In genomic region chr16:11914759-11915643, GRCh38 we compare ENCODE assay signal across 9 cellular contexts. TPM values are rescaled to one million over a fixed set of nuclear protein-coding genes. Genes with fewer than 3 reads are reported as not detected.
DNase-seq lines count a peak whose midpoint lies in the region; ATAC-seq, FAIRE-seq and TF ChIP-seq lines count a peak whose summit lies in the region.
"Had no signal": no experiment of that assay in that cellular context is flagged by ENCODE, and none has a peak within 500 bp of the region (broad histone marks: within the 10 kb centered on the region; RNA-seq: fewer than 3 reads in every experiment).

No MANE protein-coding gene starts in this region.

- H3K9me3 ChIP-seq in DND-41 (ENCODE audit: insufficient read depth, low read length, severe bottlenecking), result no peaks in the 10 kb centered on the region

- H3K9me3 Mint-ChIP-seq in WTC11 (no peaks in the 10 kb centered on the region), chondrocyte (ENCODE audit: low read depth) (no peaks in the 10 kb centered on the region)

- peak overlapping the region; percentile 46 for H2AFZ ChIP-seq in DND-41 (ENCODE audit: low read depth, low read length)

- peak overlapping the region; percentile 17 to 67 for H3K4me3 ChIP-seq in DND-41 (ENCODE audit: low read depth in 1 of 2, low read length in 2 of 2)

- peak overlapping the region; percentile 44 for H3K27ac Mint-ChIP-seq in WTC11
- peak overlapping the region; percentile 84 for H3K27ac Mint-ChIP-seq in chondrocyte (ENCODE audit: unreplicated experiment)

- ATAC-seq in DND-41 (ENCODE audit: insufficient read depth, low read depth) (no peak; the same call in 2 of the 3 replicates), GM21390 (IDR thresholded peaks at IDR 0.05; ENCODE audit: unreplicated experiment) (peak; percentile 27), WTC11 (no peak)

- H3K4me1 Mint-ChIP-seq in WTC11 (peaks cover 37% of the 10 kb centered on the region), chondrocyte (ENCODE audit: low read depth) (peaks cover 42% of the 10 kb centered on the region)

- H3K27me3 ChIP-seq in DND-41 (ENCODE audit: insufficient read depth, low read length, poor library complexity), result peaks cover 1% of the 10 kb centered on the region

- H3K27me3 Mint-ChIP-seq in WTC11 (ENCODE audit: low read depth), result no peaks in the 10 kb centered on the region; the same call in 1 of the 2 replicates
- no peaks in the 10 kb centered on the region for H3K27me3 Mint-ChIP-seq in chondrocyte (ENCODE audit: low read depth)

- peaks cover 18% of the 10 kb centered on the region; the same call in 1 of the 2 replicates for H3K36me3 ChIP-seq in DND-41 (ENCODE audit: insufficient read depth, low read length)

- peak overlapping the region; percentile 75 for H3K4me2 ChIP-seq in DND-41 (ENCODE audit: insufficient read depth, low read length)

- H3K4me3 Mint-ChIP-seq in WTC11 (peak overlapping the region; percentile 94), chondrocyte (ENCODE audit: unreplicated experiment) (peak overlapping the region; percentile 92)

- H3K27ac ChIP-seq in DND-41 (ENCODE audit: low read length), result peak overlapping the region; percentile 68

- H3K9ac ChIP-seq in DND-41 (ENCODE audit: low read depth, low read length), result peak overlapping the region; percentile 68

- no peak for FAIRE-seq in HTR-8/SVneo (lab: Jason Lieb, UNC)
- FAIRE-seq: colon had no signal

- POLR2A ChIA-PET in WTC11 (lab: Charles Lee), result no interaction called here

- peaks cover 33% of the 10 kb centered on the region for H3K4me1 ChIP-seq in DND-41 (ENCODE audit: insufficient read depth, low read length)

- CTCF ChIA-PET in WTC11 (lab: Charles Lee), result no interaction called here

- H3K36me3 Mint-ChIP-seq in WTC11, result peaks cover 2% of the 10 kb centered on the region; the same call in 1 of the 2 replicates
- H3K36me3 Mint-ChIP-seq in chondrocyte (ENCODE audit: low read depth), result no peaks in the 10 kb centered on the region

- peak; percentile 53 for DNase-seq in DND-41
- peak; percentile 25 for DNase-seq in HTR-8/SVneo (ENCODE audit: insufficient read length, low spot score)
- peak; percentile 22 for DNase-seq in WTC11 (ENCODE audit: low spot score)
- DNase-seq in chondrocyte (ENCODE audit: low spot score), result no peak
- peak; percentile 54 for DNase-seq in left kidney (ENCODE audit: low read depth, low spot score)
- DNase-seq in stimulated activated CD4-positive, alpha-beta T cell treated with anti-CD3 and anti-CD28 coated beads, Interleukin-2, amount 100 ng/mL, for 24 hours, result peak; percentile 46 to 51
- DNase-seq in DMS153 treated with DMSO at 0.1 percent for 48 hours (lab: John Stamatoyannopoulos, UW; ENCODE audit: unreplicated experiment), result no peak

- TF ChIP-seq CTCF in DND-41 (IDR thresholded peaks at IDR 0.05; ENCODE audit: borderline replicate concordance, extremely low read depth, low read length, poor library complexity, severe bottlenecking), result no peak
- TF ChIP-seq CTCF in WTC11 (IDR thresholded peaks at IDR 0.05), result no peak
- peak; percentile 41 for TF ChIP-seq CTCF in chondrocyte (IDR thresholded peaks at IDR 0.05)

- H4K20me1 ChIP-seq in DND-41 (ENCODE audit: insufficient read depth, low read length), result peaks cover 41% of the 10 kb centered on the region

- H3K79me2 ChIP-seq in DND-41 (ENCODE audit: insufficient read depth, low read length), result peaks cover 57% of the 10 kb centered on the region

TF ChIP-seq in WTC11, 78 proteins besides CTCF, POLR2A, EP300 and RAD21:
- TF ChIP-seq FOXP4 (CRISPR knock-in tag; IDR thresholded peaks at IDR 0.05) (0 out of 2 replicates have a peak, but pooled peaks have one; percentile 26), TP53 (CRISPR knock-in tag; IDR thresholded peaks at IDR 0.05) (peak; percentile 79; the same call in 1 of the 2 replicates), PRDM15 (CRISPR knock-in tag; IDR thresholded peaks at IDR 0.05) (0 out of 2 replicates have a peak, but pooled peaks have one; percentile 34), NFATC4 (CRISPR knock-in tag; IDR thresholded peaks at IDR 0.05) (no peak), E2F5 (CRISPR knock-in tag; IDR thresholded peaks at IDR 0.05) (0 out of 2 replicates have a peak, but pooled peaks have one; percentile 13), NR2C2 (CRISPR knock-in tag; IDR thresholded peaks at IDR 0.05) (no peak), CREM (CRISPR knock-in tag; IDR thresholded peaks at IDR 0.05) (no peak; the same call in 1 of the 2 replicates), ZBTB21 (CRISPR knock-in tag; IDR thresholded peaks at IDR 0.05; ENCODE audit: borderline replicate concordance) (no peak), FOXP1 (CRISPR knock-in tag; IDR thresholded peaks at IDR 0.05; ENCODE audit: borderline replicate concordance) (peak; percentile 24; the same call in 1 of the 2 replicates)

RNA-seq across cellular contexts. Expression of gene GSPT1, which starts 0.8 kb away (rescaled TPM):
- total RNA-seq in WTC11 (2021) (154 to 190 TPM (median 159 TPM) in 3 replicates), chondrocyte (96.1 to 103 TPM (median 99.3 TPM) in 3 replicates)

RNA-seq across cellular contexts. Expression of gene NPIPB2, which starts 26.8 kb away (rescaled TPM):
- total RNA-seq in WTC11 (2021) (14.4 to 24.7 TPM (median 15.1 TPM) in 3 replicates), chondrocyte (5.9 to 11.9 TPM (median 6.2 TPM) in 3 replicates)

RNA-seq across cellular contexts. Expression of gene TNFRSF17, which starts 50.0 kb away (rescaled TPM):
- total RNA-seq in WTC11 (2021), result 0.18 TPM in 1 of 3 replicates, not detected in the others
- not detected in 3 replicates for total RNA-seq in chondrocyte

Comparison
In these comparisons a context has a peak if more than half of its experiments do, and no peak if none do; other contexts are left out.
1. DNase-seq: peak in DND-41 (single experiment), HTR-8/SVneo (single experiment), WTC11 (single experiment), left kidney (single experiment) and stimulated activated CD4-positive, alpha-beta T cell treated with anti-CD3 and anti-CD28 coated beads, Interleukin-2, amount 100 ng/mL, for 24 hours (2 of 2); none in chondrocyte (single experiment) and DMS153 treated with DMSO at 0.1 percent for 48 hours (single experiment).